Comparison of ENCODE assay signal across 15 cellular contexts in genomic region chr9:109974918-109975276, GRCh38.
A peak's percentile ranks its signal among the peaks of the same experiment; 100 is the strongest.
DNase-seq lines count a peak whose midpoint lies in the region; ATAC-seq, FAIRE-seq and TF ChIP-seq lines count a peak whose summit lies in the region.
"Had no signal": no experiment of that assay in that cellular context is flagged by ENCODE, and none has a peak within 500 bp of the region (broad histone marks: within the 10 kb centered on the region; RNA-seq: fewer than 3 reads in every experiment).

No MANE protein-coding gene starts in this region.

- peaks cover 62% of the 10 kb centered on the region for H3K4me1 ChIP-seq in GM12878 (ENCODE audit: control insufficient read depth, insufficient read depth, low read length)
- peaks cover 11% of the 10 kb centered on the region for H3K4me1 ChIP-seq in Karpas-422 (ENCODE audit: low read length)
- H3K4me1 ChIP-seq: foreskin keratinocyte, stomach had no signal

- no peak for FAIRE-seq in GM12878 (lab: Jason Lieb, UNC)

- ATAC-seq in GM21360 (IDR thresholded peaks at IDR 0.05; ENCODE audit: unreplicated experiment) (peak; percentile 4), HG03045 (IDR thresholded peaks at IDR 0.05; ENCODE audit: unreplicated experiment) (peak; percentile 0), GM12878 (peak; percentile 9)
- ATAC-seq: foreskin keratinocyte had no signal

- H3K27me3 Mint-ChIP-seq in T-helper 1 cell treated with Interleukin-12 subunit alpha and Interleukin-12 subunit beta and Interleukin-4 antibody, amounts not matched to agents 30 μg/mL and 1 μg/mL, for 36 hours (ENCODE audit: low read depth) = no peaks in the 10 kb centered on the region

- intact Hi-C loops in GM12878 (cut with micrococcal nuclease; ENCODE audit: unreplicated experiment) = loop anchor here (1.0 to 5.0 kb wide), 5 partner anchors 33 to 563 kb away; no protein-coding TSS in a partner anchor

- no peak for TF ChIP-seq POLR2A in GM12878 (IDR thresholded peaks at IDR 0.05; ENCODE audit: low read depth, low read length)

- H3K79me2 ChIP-seq in GM12878 (ENCODE audit: control insufficient read depth, insufficient read depth, low read length) (peaks cover 2% of the 10 kb centered on the region; the same call in 1 of the 2 replicates), Karpas-422 (ENCODE audit: low read length) (no peaks in the 10 kb centered on the region)

- TF ChIP-seq CTCF in GM12878 (IDR thresholded peaks at IDR 0.05 in 2 of 3, conservative IDR thresholded peaks at IDR 0.05 in 1 of 3; ENCODE audit: control insufficient read depth in 2 of 3, extremely low read depth in 1 of 3, insufficient read depth in 1 of 3, low read depth in 3 of 3, low read length in 3 of 3) = no peak

- no peak overlapping the region; the same call in 1 of the 2 replicates for H3K4me3 ChIP-seq in GM12878
- H3K4me3 ChIP-seq in Karpas-422 (ENCODE audit: low read length) = no peak overlapping the region
- H3K4me3 ChIP-seq: stomach had no signal

- DNase-seq in T-helper 1 cell (no peak), GM12878 (ENCODE audit: low read depth, low spot score) (no peak), Karpas-422 (no peak), NCI-H146 (lab: John Stamatoyannopoulos, UW) (no peak), kidney glomerular epithelial cell (lab: John Stamatoyannopoulos, UW) (no peak)
- DNase-seq: activated CD8-positive, alpha-beta memory T cell treated with anti-CD3 and anti-CD28 coated beads for 24 hours; foreskin keratinocyte; mammary epithelial cell; NCI-H2029 had no signal

- H3K27ac ChIP-seq in GM12878 (ENCODE audit: control insufficient read depth, insufficient read depth) (peak overlapping the region; percentile 92), Karpas-422 (ENCODE audit: low read length) (no peak overlapping the region)
- H3K27ac ChIP-seq: 22Rv1, foreskin keratinocyte had no signal

- SMC1A ChIA-PET in GM12878 (lab: Charles Lee; ENCODE audit: uncharacterized antibody, unreplicated experiment) = interaction anchor here (0.6 to 12.1 kb wide), 15 partner anchors 9 to 174 kb away, joined by 3 to 254 read pairs (median 4); no protein-coding TSS in a partner anchor

- no peak for TF ChIP-seq RAD21 in GM12878 (IDR thresholded peaks at IDR 0.05; ENCODE audit: insufficient read depth, low read depth, low read length)

- H3K9ac ChIP-seq in GM12878 (ENCODE audit: control insufficient read depth, insufficient read depth, low read length) (peak overlapping the region; percentile 33), Karpas-422 (ENCODE audit: low read length) (no peak overlapping the region)

- no peaks in the 10 kb centered on the region for H3K36me3 ChIP-seq in GM12878 (ENCODE audit: control insufficient read depth in 2 of 2, insufficient read depth in 2 of 2, low read length in 1 of 2)
- H3K36me3 ChIP-seq in Karpas-422 (ENCODE audit: insufficient read depth, low read length) = no peaks in the 10 kb centered on the region
- H3K36me3 ChIP-seq: stomach had no signal

- H3K36me3 Mint-ChIP-seq in T-helper 1 cell treated with Interleukin-12 subunit alpha and Interleukin-12 subunit beta and Interleukin-4 antibody, amounts not matched to agents 30 μg/mL and 1 μg/mL, for 36 hours (ENCODE audit: low read depth) = peaks cover 12% of the 10 kb centered on the region

- H2AFZ ChIP-seq in GM12878 (ENCODE audit: control insufficient read depth, low read depth, low read length) = no peak overlapping the region; the same call in 1 of the 2 replicates
- no peak overlapping the region for H2AFZ ChIP-seq in Karpas-422 (ENCODE audit: low read length)

- in situ Hi-C loops in GM12878 (cut with MboI) = loop anchor here (5.0 kb wide), 2 partner anchors 58 to 177 kb away; no protein-coding TSS in a partner anchor

- TF ChIP-seq EP300 in GM12878 (IDR thresholded peaks at IDR 0.05; ENCODE audit: borderline replicate concordance in 1 of 2, control insufficient read depth in 1 of 2, low read depth in 2 of 2, low read length in 2 of 2) = no peak

- H3K27me3 ChIP-seq in GM12878 (replicated peaks in 1 of 2; ENCODE audit: control insufficient read depth in 2 of 2, insufficient read depth in 2 of 2, low read length in 1 of 2) = no peaks in the 10 kb centered on the region
- peaks cover 3% of the 10 kb centered on the region; the same call in 1 of the 2 replicates for H3K27me3 ChIP-seq in Karpas-422 (ENCODE audit: low read length)
- H3K27me3 ChIP-seq: foreskin keratinocyte, stomach had no signal

- BruUV-seq in GM12878 (replicated peaks; lab: Mats Ljungman, UMichigan) = no TSS peak

- peaks cover 62% of the 10 kb centered on the region for H3K4me1 Mint-ChIP-seq in T-helper 1 cell treated with Interleukin-12 subunit alpha and Interleukin-12 subunit beta and Interleukin-4 antibody, amounts not matched to agents 30 μg/mL and 1 μg/mL, for 36 hours (ENCODE audit: low read depth)

- RAD21 ChIA-PET in GM12878 (lab: Charles Lee; ENCODE audit: unreplicated experiment) = interaction anchor here (0.8 to 5.2 kb wide), 12 partner anchors 8 to 179 kb away, joined by 3 to 29 read pairs (median 4); no protein-coding TSS in a partner anchor

- no peaks in the 10 kb centered on the region for H4K20me1 ChIP-seq in GM12878 (ENCODE audit: control insufficient read depth, insufficient read depth)
- no peaks in the 10 kb centered on the region for H4K20me1 ChIP-seq in Karpas-422 (ENCODE audit: insufficient read depth, low read depth, low read length)

- peak overlapping the region; percentile 72 for H3K4me2 ChIP-seq in GM12878 (ENCODE audit: control insufficient read depth, insufficient read depth)
- no peak overlapping the region for H3K4me2 ChIP-seq in Karpas-422 (ENCODE audit: low read depth, low read length, poor library complexity, severe bottlenecking)

- no peaks in the 10 kb centered on the region for H3K9me2 ChIP-seq in Karpas-422 (replicated peaks; ENCODE audit: insufficient read depth, low read length)

- H3K9me3 Mint-ChIP-seq in T-helper 1 cell treated with Interleukin-12 subunit alpha and Interleukin-12 subunit beta and Interleukin-4 antibody, amounts not matched to agents 30 μg/mL and 1 μg/mL, for 36 hours = peaks cover 3% of the 10 kb centered on the region
- H3K9me3 Mint-ChIP-seq: CD8-positive, alpha-beta memory T cell had no signal

- H3K9me3 ChIP-seq in GM12878 (replicated peaks; ENCODE audit: control insufficient read depth, insufficient read depth, low read length) (no peaks in the 10 kb centered on the region), Karpas-422 (ENCODE audit: low read length) (no peaks in the 10 kb centered on the region)
- H3K9me3 ChIP-seq: stomach had no signal

- H3K4me3 Mint-ChIP-seq in T-helper 1 cell treated with Interleukin-12 subunit alpha and Interleukin-12 subunit beta and Interleukin-4 antibody, amounts not matched to agents 30 μg/mL and 1 μg/mL, for 36 hours = no peak overlapping the region

- CTCF ChIA-PET in GM12878 (lab: Yijun Ruan, JAX) = interaction anchor here (0.9 to 10.7 kb wide), 3 partner anchors 67 to 179 kb away, joined by 3 to 102 read pairs (median 5); no protein-coding TSS in a partner anchor

- 8% methylated on average over 4 of the region's 4 CpGs for WGBS in GM12878 (ENCODE audit: insufficient coverage, insufficient replicate concordance, low lambda C conversion rate, missing lambda C conversion rate)

- H3K27ac Mint-ChIP-seq in T-helper 1 cell treated with Interleukin-12 subunit alpha and Interleukin-12 subunit beta and Interleukin-4 antibody, amounts not matched to agents 30 μg/mL and 1 μg/mL, for 36 hours = peak overlapping the region; percentile 81

- POLR2A ChIA-PET in GM12878 (lab: Charles Lee) = interaction anchor here (0.6 to 2.0 kb wide), 8 partner anchors 62 to 154 kb away, joined by 3 to 6 read pairs (median 4); no protein-coding TSS in a partner anchor

TF ChIP-seq in GM12878, 131 proteins besides CTCF, POLR2A, EP300 and RAD21:
- no peak for TF ChIP-seq E4F1 (IDR thresholded peaks at IDR 0.05; ENCODE audit: borderline replicate concordance, partially characterized antibody)
- peak; percentile 92 to 94 for TF ChIP-seq BHLHE40 (IDR thresholded peaks at IDR 0.05; ENCODE audit: borderline replicate concordance in 1 of 2, low read depth in 2 of 2, low read length in 1 of 2)
- TF ChIP-seq POLR2AphosphoS2 (IDR thresholded peaks at IDR 0.05; ENCODE audit: low read depth, low read length) = no peak
- TF ChIP-seq CHD2 (IDR thresholded peaks at IDR 0.05; ENCODE audit: borderline replicate concordance, low read depth, low read length) = no peak
